1 cellular context compared by ENCODE assay signal in the genomic region with DNA sequence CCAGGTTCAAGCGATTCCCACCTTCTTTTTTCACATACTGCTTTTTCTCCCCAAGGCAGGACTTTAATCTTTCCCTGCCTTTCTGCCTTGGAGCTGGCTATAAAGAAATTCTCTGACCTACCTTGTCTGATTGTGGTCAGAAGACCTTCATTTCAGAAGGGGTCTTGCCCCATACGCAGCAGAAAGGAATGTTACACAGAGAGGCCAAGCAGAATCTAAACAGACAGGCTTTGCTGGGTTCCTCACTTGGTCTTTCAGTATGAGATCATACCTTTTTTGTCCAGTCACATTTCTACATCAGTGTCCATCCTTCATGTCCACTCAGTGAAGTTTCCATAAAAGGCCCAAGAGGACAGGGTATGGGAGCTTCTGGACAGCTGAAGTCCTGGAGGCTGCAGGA.
TF ChIP-seq lines count a peak whose summit lies in the region.

No MANE protein-coding gene starts in this region.

TF ChIP-seq in IMR-90, 13 proteins besides CTCF, POLR2A, EP300 and RAD21 (continued from another document):
- TF ChIP-seq MAZ (IDR thresholded peaks at IDR 0.05; ENCODE audit: borderline replicate concordance, low read depth, low read length) = no peak
